In genomic region chr12:42469355-42470006, GRCh38 we compare ENCODE assay signal across 8 cellular contexts.
DNase-seq lines count a peak whose midpoint lies in the region; ATAC-seq and TF ChIP-seq lines count a peak whose summit lies in the region.

No MANE protein-coding gene starts in this region.

- H3K4me3 ChIP-seq in foreskin fibroblast (ENCODE audit: low read depth in 1 of 2, low read length in 2 of 2) = no peak overlapping the region

- DNase-seq in SKM-1 treated with dmso at 0.1 percent for 144 hours (lab: John Stamatoyannopoulos, UW; ENCODE audit: unreplicated experiment) (peak; percentile 42), SKM-1 (lab: John Stamatoyannopoulos, UW; ENCODE audit: unreplicated experiment) (no peak), Kasumi-1 (lab: John Stamatoyannopoulos, UW) (peak; percentile 71 to 74), germinal center (ENCODE audit: low spot score) (peak; percentile 69), NCI-H82 treated with DMSO at 0.1 percent for 48 hours (lab: John Stamatoyannopoulos, UW; ENCODE audit: unreplicated experiment) (no peak), foreskin fibroblast (no peak)
- DNase-seq in activated CD4-positive, alpha-beta T cell treated with anti-CD3 and anti-CD28 coated beads, Interleukin-2, amount 50 U/mL, for 4 hours = no peak

- TF ChIP-seq CTCF in foreskin fibroblast (IDR thresholded peaks at IDR 0.05; ENCODE audit: low read depth, low read length) = no peak

- ATAC-seq in GM21737 (IDR thresholded peaks at IDR 0.05; ENCODE audit: unreplicated experiment) = peak; percentile 96

Comparison
In these comparisons a context has a peak if more than half of its experiments do, and no peak if none do; other contexts are left out.
1. DNase-seq: peak in SKM-1 treated with dmso at 0.1 percent for 144 hours (single experiment), Kasumi-1 (2 of 2) and germinal center (single experiment); none in SKM-1 (single experiment), NCI-H82 treated with DMSO at 0.1 percent for 48 hours (single experiment), activated CD4-positive, alpha-beta T cell treated with anti-CD3 and anti-CD28 coated beads, Interleukin-2, amount 50 U/mL, for 4 hours (0 of 2) and foreskin fibroblast (0 of 2).